9 cellular contexts compared by ENCODE assay signal in genomic region chr16:46790599-46791270, GRCh38. TPM values are rescaled to one million over a fixed set of nuclear protein-coding genes. Genes with fewer than 3 reads are reported as not detected.
DNase-seq lines count a peak whose midpoint lies in the region; ATAC-seq and TF ChIP-seq lines count a peak whose summit lies in the region.
"Had no signal": no experiment of that assay in that cellular context is flagged by ENCODE, and none has a peak within 500 bp of the region (broad histone marks: within the 10 kb centered on the region; RNA-seq: fewer than 3 reads in every experiment).

No MANE protein-coding gene starts in this region.

- peak overlapping the region; percentile 77 for H3K4me3 Mint-ChIP-seq in activated T-cell treated with anti-CD3 and anti-CD28 coated beads, Interleukin-2, amount 50 U/mL, for 4 hours
- peak overlapping the region; percentile 77 for H3K4me3 Mint-ChIP-seq in T-helper 17 cell
- peak overlapping the region; percentile 83 for H3K4me3 Mint-ChIP-seq in stimulated activated memory B cell treated with anti-CD40 and anti-IgM and Interleukin-4, amounts not matched to agents 10 μg/mL and 1 μg/mL and 100 μg/mL, for 72 hours

- peaks cover 26% of the 10 kb centered on the region for H3K9me3 Mint-ChIP-seq in activated T-cell treated with anti-CD3 and anti-CD28 coated beads, Interleukin-2, amount 50 U/mL, for 4 hours
- peaks cover 24% of the 10 kb centered on the region for H3K9me3 Mint-ChIP-seq in stimulated activated memory B cell treated with anti-CD40 and anti-IgM and Interleukin-4, amounts not matched to agents 10 μg/mL and 1 μg/mL and 100 μg/mL, for 72 hours

- peaks cover 15% of the 10 kb centered on the region for H3K36me3 Mint-ChIP-seq in activated T-cell treated with anti-CD3 and anti-CD28 coated beads, Interleukin-2, amount 50 U/mL, for 4 hours (ENCODE audit: insufficient read depth)
- H3K36me3 Mint-ChIP-seq in T-helper 17 cell (ENCODE audit: low read depth), result peaks cover 2% of the 10 kb centered on the region
- H3K36me3 Mint-ChIP-seq in stimulated activated memory B cell treated with anti-CD40 and anti-IgM and Interleukin-4, amounts not matched to agents 10 μg/mL and 1 μg/mL and 100 μg/mL, for 72 hours, result peaks cover 41% of the 10 kb centered on the region

- ATAC-seq in activated T-cell treated with anti-CD3 and anti-CD28 coated beads, Interleukin-2, amount 50 U/mL, for 4 hours, result no peak
- ATAC-seq in T-helper 17 cell (no peak), GM19035 (IDR thresholded peaks at IDR 0.05; ENCODE audit: unreplicated experiment) (no peak), GM21528 (IDR thresholded peaks at IDR 0.05; ENCODE audit: low FRiP score, unreplicated experiment) (no peak)
- ATAC-seq in stimulated activated memory B cell treated with anti-CD40 and anti-IgM and Interleukin-4, amounts not matched to agents 10 μg/mL and 1 μg/mL and 100 μg/mL, for 72 hours, result no peak

- TF ChIP-seq CTCF in fibroblast of mammary gland (conservative IDR thresholded peaks at IDR 0.05; ENCODE audit: control insufficient read depth, insufficient read depth, low read depth, low read length) (no peak), GM10266 (IDR thresholded peaks at IDR 0.05; ENCODE audit: control insufficient read depth, insufficient read depth, low read depth, missing control alignments) (no peak)

- H3K27me3 Mint-ChIP-seq in activated T-cell treated with anti-CD3 and anti-CD28 coated beads, Interleukin-2, amount 50 U/mL, for 4 hours (ENCODE audit: low read depth), result no peaks in the 10 kb centered on the region
- H3K27me3 Mint-ChIP-seq in T-helper 17 cell, result no peaks in the 10 kb centered on the region
- H3K27me3 Mint-ChIP-seq in stimulated activated memory B cell treated with anti-CD40 and anti-IgM and Interleukin-4, amounts not matched to agents 10 μg/mL and 1 μg/mL and 100 μg/mL, for 72 hours, result no peaks in the 10 kb centered on the region

- H3K9me3 ChIP-seq in T-helper 17 cell (ENCODE audit: control insufficient read depth, low read length, poor library complexity, severe bottlenecking), result no peaks in the 10 kb centered on the region

- DNase-seq in activated T-cell treated with anti-CD3 and anti-CD28 coated beads, Interleukin-2, amount 50 U/mL, for 4 hours, result no peak
- DNase-seq in activated T-cell treated with anti-CD3 and anti-CD28 coated beads, Interleukin-2, amount 50 U/mL, for 48 hours, result no peak
- DNase-seq in T-helper 17 cell (no peak), fibroblast of mammary gland (ENCODE audit: low read depth) (no peak), GM10266 (ENCODE audit: extremely low spot score) (no peak)
- DNase-seq: NCI-H1048 had no signal

- peak overlapping the region; percentile 49 for H3K4me3 ChIP-seq in fibroblast of mammary gland (ENCODE audit: control insufficient read depth, low read depth, low read length)

- H3K4me1 Mint-ChIP-seq in activated T-cell treated with anti-CD3 and anti-CD28 coated beads, Interleukin-2, amount 50 U/mL, for 4 hours (ENCODE audit: low read depth), result peaks cover 18% of the 10 kb centered on the region
- H3K4me1 Mint-ChIP-seq in T-helper 17 cell, result peaks cover 8% of the 10 kb centered on the region
- H3K4me1 Mint-ChIP-seq in stimulated activated memory B cell treated with anti-CD40 and anti-IgM and Interleukin-4, amounts not matched to agents 10 μg/mL and 1 μg/mL and 100 μg/mL, for 72 hours, result peaks cover 58% of the 10 kb centered on the region

- no peak overlapping the region for H3K27ac Mint-ChIP-seq in T-helper 17 cell
- peak overlapping the region; percentile 82 for H3K27ac Mint-ChIP-seq in stimulated activated memory B cell treated with anti-CD40 and anti-IgM and Interleukin-4, amounts not matched to agents 10 μg/mL and 1 μg/mL and 100 μg/mL, for 72 hours

RNA-seq across cellular contexts. Expression of gene C16orf87, which starts 40.2 kb away (rescaled TPM):
- 10 to 100 TPM; 19.5 to 24.8 (median 22.4) TPM for total RNA-seq in activated T-cell treated with anti-CD3 and anti-CD28 coated beads, Interleukin-2, amount 50 U/mL, for 4 hours
- 10 to 100 TPM; 12.4 to 20.3 TPM for total RNA-seq in T-helper 17 cell

RNA-seq across cellular contexts. Expression of gene MYLK3, which starts 42.6 kb away (rescaled TPM):
- under 1 TPM; 0.19 to 0.90 (median 0.23) TPM for total RNA-seq in activated T-cell treated with anti-CD3 and anti-CD28 coated beads, Interleukin-2, amount 50 U/mL, for 4 hours
- total RNA-seq in T-helper 17 cell, result not detected
